Comparison of ENCODE assay signal across 8 cellular contexts in genomic region chr14:21510735-21511657, GRCh38.
A peak's percentile ranks its signal among the peaks of the same experiment; 100 is the strongest.
DNase-seq lines count a peak whose midpoint lies in the region; ATAC-seq, FAIRE-seq and TF ChIP-seq lines count a peak whose summit lies in the region.

METTL3 (minus strand) TSS chr14:21511340; CDS start chr14:21511223, 117 bp downstream.

- FAIRE-seq in islet of Langerhans (lab: Jason Lieb, UNC), result peak; percentile 82

- TF ChIP-seq CTCF in AG09319 (IDR thresholded peaks at IDR 0.05; ENCODE audit: low read depth, low read length), result no peak

- DNase-seq in AG09319 (ENCODE audit: extremely low read depth, low read depth) (peak; percentile 97), NCI-H446 treated with DMSO at 0.1 percent for 48 hours (lab: John Stamatoyannopoulos, UW) (peak; percentile 98), cerebellar cortex (ENCODE audit: low spot score) (peak; percentile 100)
- DNase-seq in stimulated activated CD4-positive, alpha-beta T cell treated with anti-CD3 and anti-CD28 coated beads, Interleukin-12 subunit alpha, Interleukin-12 subunit beta, amount 100 ng/mL, for 4 hours, result peak; percentile 84

- ATAC-seq in GM19035 (IDR thresholded peaks at IDR 0.05; ENCODE audit: unreplicated experiment) (peak; percentile 99), HG03354 (IDR thresholded peaks at IDR 0.05; ENCODE audit: poor library complexity, severe bottlenecking, unreplicated experiment) (peak; percentile 98)
- peak; percentile 99 to 100 for ATAC-seq in activated CD4-positive, CD25-positive, alpha-beta regulatory T cell treated with anti-CD3 and anti-CD28 coated beads, Interleukin-2, amount 50 U/mL, for 24 hours

Comparison
In these comparisons a context has a peak if more than half of its experiments do, and no peak if none do; other contexts are left out.
1. Peak in every context shown above with its lines: DNase-seq and ATAC-seq.